ENCODE assay signal across 8 cellular contexts in the genomic region with DNA sequence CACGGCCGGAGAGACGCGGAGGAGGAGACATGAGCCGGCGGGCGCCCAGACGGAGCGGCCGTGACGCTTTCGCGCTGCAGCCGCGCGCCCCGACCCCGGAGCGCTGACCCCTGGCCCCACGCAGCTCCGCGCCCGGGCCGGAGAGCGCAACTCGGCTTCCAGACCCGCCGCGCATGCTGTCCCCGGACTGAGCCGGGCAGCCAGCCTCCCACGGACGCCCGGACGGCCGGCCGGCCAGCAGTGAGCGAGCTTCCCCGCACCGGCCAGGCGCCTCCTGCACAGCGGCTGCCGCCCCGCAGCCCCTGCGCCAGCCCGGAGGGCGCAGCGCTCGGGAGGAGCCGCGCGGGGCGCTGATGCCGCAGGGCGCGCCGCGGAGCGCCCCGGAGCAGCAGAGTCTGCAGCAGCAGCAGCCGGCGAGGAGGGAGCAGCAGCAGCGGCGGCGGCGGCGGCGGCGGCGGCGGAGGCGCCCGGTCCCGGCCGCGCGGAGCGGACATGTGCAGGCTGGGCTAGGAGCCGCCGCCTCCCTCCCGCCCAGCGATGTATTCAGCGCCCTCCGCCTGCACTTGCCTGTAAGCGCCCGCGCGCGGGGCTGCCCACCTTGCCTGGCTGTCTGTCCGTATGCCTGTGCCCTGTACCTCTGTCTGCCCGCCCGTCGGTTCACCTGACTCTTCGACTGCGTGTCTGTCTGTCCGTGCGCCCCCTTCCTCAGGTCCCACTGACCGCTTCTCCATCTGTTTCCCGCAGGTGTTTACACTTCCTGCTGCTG. TPM values are rescaled to one million over a fixed set of nuclear protein-coding genes. Genes with fewer than 3 reads are reported as not detected.
DNase-seq lines count a peak whose midpoint lies in the region; ATAC-seq and TF ChIP-seq lines count a peak whose summit lies in the region.

No MANE protein-coding gene starts in this region.

- no peaks in the 10 kb centered on the region for H3K79me2 ChIP-seq in neural progenitor cell (ENCODE audit: low read depth)

- peak overlapping the region; percentile 59 for H2AFZ ChIP-seq in neural progenitor cell (replicated peaks)

- H3K9me3 Mint-ChIP-seq in activated CD4-positive, alpha-beta T cell treated with anti-CD3 and anti-CD28 coated beads, Interleukin-2, amount 10 ng/mL, durations not matched to agents 7 days and 5 days, result no peaks in the 10 kb centered on the region
- no peaks in the 10 kb centered on the region for H3K9me3 Mint-ChIP-seq in neural progenitor cell

- no peaks in the 10 kb centered on the region for H3K36me3 ChIP-seq in neural progenitor cell

- peak; percentile 31 for DNase-seq in AG08395 (ENCODE audit: low spot score)
- DNase-seq in HL-60 (ENCODE audit: low read depth in 1 of 2, low spot score in 1 of 2), result no peak
- DNase-seq in activated CD4-positive, alpha-beta T cell treated with anti-CD3 and anti-CD28 coated beads, Interleukin-2, amount 10 ng/mL, durations not matched to agents 7 days and 5 days, result peak; percentile 16
- DNase-seq in fibroblast of pulmonary artery (ENCODE audit: low read depth), result peak; percentile 17
- DNase-seq in neural progenitor cell (ENCODE audit: low spot score), result peak; percentile 87
- DNase-seq in kidney glomerular epithelial cell (lab: John Stamatoyannopoulos, UW), result no peak
- DNase-seq in NCI-H1048 (lab: John Stamatoyannopoulos, UW), result no peak

- no peaks in the 10 kb centered on the region for H3K36me3 Mint-ChIP-seq in activated CD4-positive, alpha-beta T cell treated with anti-CD3 and anti-CD28 coated beads, Interleukin-2, amount 10 ng/mL, durations not matched to agents 7 days and 5 days (ENCODE audit: low read depth)
- peaks cover 2% of the 10 kb centered on the region for H3K36me3 Mint-ChIP-seq in neural progenitor cell

- peaks cover 28% of the 10 kb centered on the region for H3K27me3 Mint-ChIP-seq in activated CD4-positive, alpha-beta T cell treated with anti-CD3 and anti-CD28 coated beads, Interleukin-2, amount 10 ng/mL, durations not matched to agents 7 days and 5 days
- peaks cover 12% of the 10 kb centered on the region for H3K27me3 Mint-ChIP-seq in neural progenitor cell (ENCODE audit: insufficient read depth, low read depth)

- H3K4me1 Mint-ChIP-seq in activated CD4-positive, alpha-beta T cell treated with anti-CD3 and anti-CD28 coated beads, Interleukin-2, amount 10 ng/mL, durations not matched to agents 7 days and 5 days, result peaks cover 9% of the 10 kb centered on the region
- peaks cover 46% of the 10 kb centered on the region for H3K4me1 Mint-ChIP-seq in neural progenitor cell

- CTCF ChIA-PET in activated CD4-positive, alpha-beta T cell treated with anti-CD3 and anti-CD28 coated beads, Interleukin-2, amount 10 ng/mL, durations not matched to agents 7 days and 5 days (lab: Charles Lee), result interaction anchor here (0.9 to 1.1 kb wide), 4 partner anchors 33 to 483 kb away, joined by 3 to 6 read pairs (median 3); no protein-coding TSS in a partner anchor

- no peaks in the 10 kb centered on the region for H3K9me3 ChIP-seq in neural progenitor cell (ENCODE audit: low read depth)

- peaks cover 58% of the 10 kb centered on the region for H3F3A ChIP-seq in neural progenitor cell (ENCODE audit: low read depth)

- ATAC-seq in GM18511 (IDR thresholded peaks at IDR 0.05; ENCODE audit: unreplicated experiment), result peak; percentile 43

- H3K4me3 Mint-ChIP-seq in activated CD4-positive, alpha-beta T cell treated with anti-CD3 and anti-CD28 coated beads, Interleukin-2, amount 10 ng/mL, durations not matched to agents 7 days and 5 days, result peak overlapping the region; percentile 72
- peak overlapping the region; percentile 89 for H3K4me3 Mint-ChIP-seq in neural progenitor cell

- H3K27ac ChIP-seq in HL-60 (replicated peaks) (no peak overlapping the region), neural progenitor cell (no peak overlapping the region)

- peak overlapping the region; percentile 90 for H3K4me2 ChIP-seq in neural progenitor cell

- H3K27me3 ChIP-seq in HL-60 (ENCODE audit: insufficient read depth, poor library complexity, severe bottlenecking) (peaks cover 18% of the 10 kb centered on the region), neural progenitor cell (peaks cover 48% of the 10 kb centered on the region)

- peak overlapping the region; percentile 73 for H3K27ac Mint-ChIP-seq in activated CD4-positive, alpha-beta T cell treated with anti-CD3 and anti-CD28 coated beads, Interleukin-2, amount 10 ng/mL, durations not matched to agents 7 days and 5 days
- H3K27ac Mint-ChIP-seq in neural progenitor cell, result no peak overlapping the region

- no peak overlapping the region for H3K9ac ChIP-seq in neural progenitor cell

- POLR2A ChIA-PET in activated CD4-positive, alpha-beta T cell treated with anti-CD3 and anti-CD28 coated beads, Interleukin-2, amount 10 ng/mL, durations not matched to agents 7 days and 5 days (lab: Charles Lee), result no interaction called here

- peaks cover 78% of the 10 kb centered on the region for H4K20me1 ChIP-seq in neural progenitor cell (ENCODE audit: low read depth)

- H3K4me3 ChIP-seq in HL-60 (replicated peaks; ENCODE audit: insufficient read depth, low read length), result peak overlapping the region; percentile 12
- no peak overlapping the region for H3K4me3 ChIP-seq in fibroblast of pulmonary artery (replicated peaks; ENCODE audit: low read depth, low read length)
- peak overlapping the region; percentile 53 for H3K4me3 ChIP-seq in neural progenitor cell

- no peak for TF ChIP-seq CTCF in HL-60 (IDR thresholded peaks at IDR 0.05; ENCODE audit: insufficient read depth, low read length)
- TF ChIP-seq CTCF in fibroblast of pulmonary artery (IDR thresholded peaks at IDR 0.05; ENCODE audit: low read length, missing control alignments), result no peak
- no peak for TF ChIP-seq CTCF in neural progenitor cell (IDR thresholded peaks at IDR 0.05)

- H3K4me1 ChIP-seq in neural progenitor cell, result peaks cover 22% of the 10 kb centered on the region

RNA-seq across cellular contexts. Expression of gene FGF18, which starts 0.4 kb away (rescaled TPM):
- total RNA-seq in activated CD4-positive, alpha-beta T cell treated with anti-CD3 and anti-CD28 coated beads, Interleukin-2, amount 10 ng/mL, durations not matched to agents 7 days and 5 days, result under 1 TPM; 0.10 to 0.12 TPM
- total RNA-seq in neural progenitor cell (ENCODE audit: low replicate concordance), result 0.06 and 0.22 TPM in 2 replicates

RNA-seq across cellular contexts. Expression of gene NPM1, which starts 32.2 kb away (rescaled TPM):
- 1,000 to 10,000 TPM; 1,050 to 1,562 TPM for total RNA-seq in activated CD4-positive, alpha-beta T cell treated with anti-CD3 and anti-CD28 coated beads, Interleukin-2, amount 10 ng/mL, durations not matched to agents 7 days and 5 days
- total RNA-seq in neural progenitor cell (ENCODE audit: low replicate concordance), result 2,155 and 3,685 TPM in 2 replicates

Comparison
In these comparisons a context has a peak if more than half of its experiments do, and no peak if none do; other contexts are left out.
1. DNase-seq: peak in AG08395 (single experiment), activated CD4-positive, alpha-beta T cell treated with anti-CD3 and anti-CD28 coated beads, Interleukin-2, amount 10 ng/mL, durations not matched to agents 7 days and 5 days (single experiment), fibroblast of pulmonary artery (single experiment) and neural progenitor cell (single experiment); none in HL-60 (0 of 2), kidney glomerular epithelial cell (single experiment) and NCI-H1048 (single experiment).